8 cellular contexts compared by ENCODE assay signal in genomic region chr2:118088051-118089014, GRCh38. TPM values are rescaled to one million over a fixed set of nuclear protein-coding genes. Genes with fewer than 3 reads are reported as not detected.
DNase-seq lines count a peak whose midpoint lies in the region; ATAC-seq and TF ChIP-seq lines count a peak whose summit lies in the region.

INSIG2 (plus strand) TSS chr2:118088471; CDS start chr2:118096557, 8,086 bp downstream.

- H3K36me3 ChIP-seq in heart left ventricle, result no peaks in the 10 kb centered on the region
- no peaks in the 10 kb centered on the region for H3K36me3 ChIP-seq in upper lobe of left lung

- peak within 1 kb of the TSS in 11 of 12 donors; percentile 23 to 81 (median 57) for H3K27ac ChIP-seq in heart left ventricle
- peak within 1 kb of the TSS; percentile 69 to 90 (median 81) for H3K27ac ChIP-seq in upper lobe of left lung

- H3K9me3 Mint-ChIP-seq in activated naive CD8-positive, alpha-beta T cell treated with anti-CD3 and anti-CD28 coated beads, Interleukin-2, amount 50 U/mL, for 24 hours, result no peaks in the 10 kb centered on the region

- peak within 1 kb of the TSS; percentile 90 for H3K27ac Mint-ChIP-seq in activated naive CD8-positive, alpha-beta T cell treated with anti-CD3 and anti-CD28 coated beads, Interleukin-2, amount 50 U/mL, for 24 hours

- H3K27me3 Mint-ChIP-seq in activated naive CD8-positive, alpha-beta T cell treated with anti-CD3 and anti-CD28 coated beads, Interleukin-2, amount 50 U/mL, for 24 hours, result peaks cover 2% of the 10 kb centered on the region

- peaks cover 35% of the 10 kb centered on the region for H3K4me1 Mint-ChIP-seq in activated naive CD8-positive, alpha-beta T cell treated with anti-CD3 and anti-CD28 coated beads, Interleukin-2, amount 50 U/mL, for 24 hours

- intact Hi-C loops in heart left ventricle (cut with DNase I), result loop anchor here in 4 of 10 donors (5.0 to 10.0 kb wide), 3 partner anchors 96 to 274 kb away; partner anchors contain the start of gene DDX18 (in 1 of the 4)
- intact Hi-C loops in posterior cingulate gyrus (cut with DNase I), result loop anchor here (1.0 kb wide), 1 partner anchor 98 kb away; no protein-coding TSS in a partner anchor

- H3K9me3 ChIP-seq in heart left ventricle (no peaks in the 10 kb centered on the region), upper lobe of left lung (no peaks in the 10 kb centered on the region)

- no peak for TF ChIP-seq EP300 in upper lobe of left lung (IDR thresholded peaks at IDR 0.05)

- WGBS in heart left ventricle, 4 donors, result 1% methylated on average over 47 to 63 of the region's 63 CpGs
- WGBS in upper lobe of left lung, 2 donors, result 1 to 3% methylated on average over 30 to 63 of the region's 63 CpGs

- peak within 1 kb of the TSS; percentile 76 for H3K4me3 Mint-ChIP-seq in activated naive CD8-positive, alpha-beta T cell treated with anti-CD3 and anti-CD28 coated beads, Interleukin-2, amount 50 U/mL, for 24 hours

- H3K4me3 ChIP-seq in heart left ventricle, result peak within 1 kb of the TSS; percentile 68 to 92 (median 83)
- H3K4me3 ChIP-seq in upper lobe of left lung, result peak within 1 kb of the TSS; percentile 83 to 97 (median 84)

- TF ChIP-seq CTCF in GM12874 (IDR thresholded peaks at IDR 0.05; ENCODE audit: insufficient read depth, low read depth, low read length) (peak; percentile 17; the same call in 1 of the 2 replicates), heart left ventricle (IDR thresholded peaks at IDR 0.05) (peak in 1 of 12 donors; percentile 20), upper lobe of left lung (IDR thresholded peaks at IDR 0.05) (peak in 4 of 6 experiments; percentile 6 to 17 (median 14))

- ATAC-seq in HG02763 (IDR thresholded peaks at IDR 0.05; ENCODE audit: unreplicated experiment) (peak; percentile 96), heart left ventricle (peak; percentile 96 to 99 (median 99)), upper lobe of left lung (ENCODE audit: low FRiP score in 2 of 2) (peak; percentile 98)
- peak; percentile 94 for ATAC-seq in activated naive CD8-positive, alpha-beta T cell treated with anti-CD3 and anti-CD28 coated beads, Interleukin-2, amount 50 U/mL, for 24 hours

- no peaks in the 10 kb centered on the region for H3K36me3 Mint-ChIP-seq in activated naive CD8-positive, alpha-beta T cell treated with anti-CD3 and anti-CD28 coated beads, Interleukin-2, amount 50 U/mL, for 24 hours (ENCODE audit: low read depth)

- TF ChIP-seq POLR2A in heart left ventricle (IDR thresholded peaks at IDR 0.05) (peak in 1 of 2 donors; percentile 60), upper lobe of left lung (IDR thresholded peaks at IDR 0.05) (peak in 2 of 4 donors; percentile 29 to 80)

- peaks cover 0 to 31% (median 13%) of the 10 kb centered on the region in 12 donors for H3K4me1 ChIP-seq in heart left ventricle
- peaks cover 5 to 32% (median 17%) of the 10 kb centered on the region in 4 donors for H3K4me1 ChIP-seq in upper lobe of left lung

- DNase-seq in NCI-H1417 treated with DMSO at 0.1 percent for 48 hours (lab: John Stamatoyannopoulos, UW) (peak; percentile 83), SW480 (ENCODE audit: low spot score) (peak; percentile 99), heart left ventricle (peak; percentile 92 to 96 (median 95)), posterior cingulate gyrus (peak; percentile 85 to 99 (median 94)), upper lobe of left lung (peak; percentile 97 to 98)
- DNase-seq in activated naive CD8-positive, alpha-beta T cell treated with anti-CD3 and anti-CD28 coated beads, Interleukin-2, amount 50 U/mL, for 24 hours, result peak; percentile 95

- H3K27me3 ChIP-seq in heart left ventricle, result no peaks in the 10 kb centered on the region
- no peaks in the 10 kb centered on the region for H3K27me3 ChIP-seq in upper lobe of left lung

RNA-seq across cellular contexts. Expression of gene INSIG2, which starts in this region (rescaled TPM):
- total RNA-seq in heart left ventricle (10 to 100 TPM in 7 of 9 donors, 1 to 10 TPM in 2; 9.1 to 16.4 (median 13.7) TPM), upper lobe of left lung (10 to 100 TPM; 10.5 to 33.2 (median 23.5) TPM)
- polyA plus RNA-seq in heart left ventricle, result 10 to 100 TPM in 1 of 2 donors, 1 to 10 TPM in 1; 6.5 to 14.6 TPM

Comparison
In these comparisons a context has a peak if more than half of its experiments do, and no peak if none do; other contexts are left out.
1. Peak in every context shown above with its lines: DNase-seq, ATAC-seq, H3K4me3 ChIP-seq and H3K27ac ChIP-seq.